Comparison of ENCODE assay signal across 8 cellular contexts in the genomic region with DNA sequence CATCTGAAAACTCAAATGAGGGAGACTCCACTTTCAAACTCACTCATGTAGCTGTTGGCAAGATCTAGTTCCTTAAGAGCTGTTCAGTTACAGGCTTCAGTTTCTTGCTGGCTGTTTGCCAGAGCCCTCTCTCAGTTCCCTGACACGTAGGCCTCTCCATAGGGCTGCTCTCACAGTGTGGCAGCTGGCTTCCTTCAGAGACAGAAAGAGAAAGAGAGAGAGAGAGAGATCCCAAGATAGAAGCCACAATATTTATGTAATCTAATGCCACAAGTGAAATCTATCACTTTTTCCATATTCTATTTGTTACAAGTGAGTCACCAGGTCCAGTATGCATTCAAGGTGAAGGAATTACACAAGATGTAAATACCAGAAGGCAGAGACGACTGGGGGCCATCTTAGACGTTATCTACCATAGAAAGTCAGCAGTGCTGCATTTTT.
DNase-seq lines count a peak whose midpoint lies in the region; ATAC-seq and TF ChIP-seq lines count a peak whose summit lies in the region.

No MANE protein-coding gene starts in this region.

- no peaks in the 10 kb centered on the region for H3K27me3 ChIP-seq in CD4-positive, alpha-beta memory T cell (ENCODE audit: insufficient read depth, low read length)

- H3K27ac Mint-ChIP-seq in brain, result peak overlapping the region in 4 of 5 experiments; percentile 81 to 92 (median 88)
- no peak overlapping the region for H3K27ac Mint-ChIP-seq in CD4-positive, alpha-beta memory T cell

- H3K27me3 Mint-ChIP-seq in brain, result peaks cover 4% of the 10 kb centered on the region
- peaks cover 7 to 11% of the 10 kb centered on the region in 2 donors for H3K27me3 Mint-ChIP-seq in CD4-positive, alpha-beta memory T cell

- ATAC-seq in GM21423 (IDR thresholded peaks at IDR 0.05; ENCODE audit: unreplicated experiment) (peak; percentile 91), HG03558 (IDR thresholded peaks at IDR 0.05; ENCODE audit: extremely low read depth, unreplicated experiment) (peak; percentile 96), omental fat pad (ENCODE audit: low FRiP score) (no peak)

- TF ChIP-seq CTCF in GM13977 (IDR thresholded peaks at IDR 0.05; ENCODE audit: extremely low read depth, insufficient read depth, missing control alignments) (no peak), brain (conservative IDR thresholded peaks at IDR 0.05) (no peak), omental fat pad (IDR thresholded peaks at IDR 0.05) (no peak)

- peaks cover 0 to 33% (median 3%) of the 10 kb centered on the region in 5 experiments for H3K9me3 Mint-ChIP-seq in brain
- peaks cover 0 to 2% (median 0%) of the 10 kb centered on the region in 8 donors for H3K9me3 Mint-ChIP-seq in CD4-positive, alpha-beta memory T cell

- DNase-seq in GM13977 (ENCODE audit: low spot score) (peak; percentile 26), NCI-H526 treated with DMSO at 0.1 percent for 48 hours (lab: John Stamatoyannopoulos, UW) (no peak), SHP77 treated with DMSO at 0.1 percent for 48 hours (lab: John Stamatoyannopoulos, UW) (no peak), omental fat pad (ENCODE audit: low spot score) (no peak)
- no peak for DNase-seq in CD4-positive, alpha-beta memory T cell

- no peak overlapping the region for H3K4me3 ChIP-seq in CD4-positive, alpha-beta memory T cell (ENCODE audit: low read length in 2 of 2)

- in situ Hi-C loops in GM13977 (cut with MboI; ENCODE audit: low pct_unique_long_range_greater_than_20kb, low sequenced_read_pairs, unreplicated experiment), result no loop called here

- H3K27ac ChIP-seq in CD4-positive, alpha-beta memory T cell (ENCODE audit: low read depth, low read length), result no peak overlapping the region

- intact Hi-C loops in CD4-positive, alpha-beta memory T cell (cut with micrococcal nuclease), result no loop called here

- H3K9me3 ChIP-seq in CD4-positive, alpha-beta memory T cell (ENCODE audit: control insufficient read depth in 1 of 2, low read length in 2 of 2), result no peaks in the 10 kb centered on the region

- H3K4me1 Mint-ChIP-seq in brain, result peaks cover 57% of the 10 kb centered on the region
- H3K4me1 Mint-ChIP-seq in CD4-positive, alpha-beta memory T cell, result no peaks in the 10 kb centered on the region

- CTCF ChIA-PET in CD4-positive, alpha-beta memory T cell (lab: Charles Lee; ENCODE audit: partially characterized antibody), result no interaction called here

- H3K4me1 ChIP-seq in CD4-positive, alpha-beta memory T cell (ENCODE audit: insufficient read depth, low read length), result no peaks in the 10 kb centered on the region

- no peaks in the 10 kb centered on the region for H3K36me3 Mint-ChIP-seq in brain
- H3K36me3 Mint-ChIP-seq in CD4-positive, alpha-beta memory T cell, result no peaks in the 10 kb centered on the region

- no peaks in the 10 kb centered on the region for H3K36me3 ChIP-seq in CD4-positive, alpha-beta memory T cell (ENCODE audit: insufficient read depth, low read length)

- peak overlapping the region in 4 of 5 experiments; percentile 3 to 10 (median 6) for H3K4me3 Mint-ChIP-seq in brain
- no peak overlapping the region for H3K4me3 Mint-ChIP-seq in CD4-positive, alpha-beta memory T cell

- POLR2A ChIA-PET in CD4-positive, alpha-beta memory T cell (lab: Charles Lee; ENCODE audit: partially characterized antibody), result no interaction called here

Comparison
In these comparisons a context has a peak if more than half of its experiments do, and no peak if none do; other contexts are left out.
1. H3K27ac Mint-ChIP-seq: peak in brain (4 of 5); none in CD4-positive, alpha-beta memory T cell (0 of 7).
2. H3K4me3 Mint-ChIP-seq: peak in brain (4 of 5); none in CD4-positive, alpha-beta memory T cell (0 of 8).